16 cellular contexts compared by ENCODE assay signal in the genomic region with DNA sequence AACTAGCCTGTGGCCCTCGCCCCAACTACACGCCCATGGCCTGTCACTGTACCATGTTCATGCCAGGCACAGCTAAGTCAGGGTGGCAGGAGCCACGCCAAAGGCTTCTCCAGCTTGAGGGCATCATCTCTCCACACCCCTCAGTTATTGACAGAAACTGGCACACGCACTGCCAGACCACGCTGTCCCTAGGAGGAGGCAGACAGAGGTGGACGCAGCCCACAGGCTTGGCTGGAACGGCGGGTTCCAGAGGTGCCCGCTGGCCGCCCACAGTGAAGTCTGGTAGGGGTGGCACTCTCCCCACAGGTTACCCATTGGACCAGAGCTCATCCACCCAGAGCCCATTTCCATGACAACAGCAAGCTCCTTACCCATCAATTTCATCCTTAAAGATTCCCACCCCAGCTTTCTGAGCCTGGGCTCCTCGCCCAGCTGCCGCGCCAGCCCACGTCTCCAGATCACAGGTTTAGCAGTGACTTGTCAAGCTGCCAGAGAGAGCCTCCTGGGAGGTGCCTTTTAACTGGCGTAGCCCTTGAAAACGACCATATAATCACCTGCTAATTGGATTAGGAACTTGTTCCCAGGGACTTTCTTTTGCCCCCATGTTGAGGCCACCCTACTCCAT. TPM values are rescaled to one million over a fixed set of nuclear protein-coding genes. Genes with fewer than 3 reads are reported as not detected.
A peak's percentile ranks its signal among the peaks of the same experiment; 100 is the strongest.
DNase-seq lines count a peak whose midpoint lies in the region; ATAC-seq and TF ChIP-seq lines count a peak whose summit lies in the region.
"Had no signal": no experiment of that assay in that cellular context is flagged by ENCODE, and none has a peak within 500 bp of the region (broad histone marks: within the 10 kb centered on the region; RNA-seq: fewer than 3 reads in every experiment).

No MANE protein-coding gene starts in this region.

- ATAC-seq in GM21390 (IDR thresholded peaks at IDR 0.05; ENCODE audit: unreplicated experiment) (no peak), HG03460 (IDR thresholded peaks at IDR 0.05; ENCODE audit: unreplicated experiment) (no peak)

- H3K4me2 ChIP-seq in neural progenitor cell = no peak overlapping the region

- H3K27me3 Mint-ChIP-seq in neural progenitor cell (ENCODE audit: insufficient read depth, low read depth) = peaks cover 5% of the 10 kb centered on the region

- H2AFZ ChIP-seq in neural progenitor cell (replicated peaks) = no peak overlapping the region

- H3K27ac ChIP-seq in caudate nucleus (ENCODE audit: low read depth, low read length) (peak overlapping the region; percentile 80), neural progenitor cell (no peak overlapping the region)
- H3K27ac ChIP-seq: thoracic aorta had no signal

- DNase-seq in DMS79 treated with DMSO at 0.1 percent for 48 hours (lab: John Stamatoyannopoulos, UW) = peak; percentile 41
- DNase-seq in NCI-H2227 (lab: John Stamatoyannopoulos, UW; ENCODE audit: unreplicated experiment) = peak; percentile 73
- DNase-seq in caudate nucleus (lab: John Stamatoyannopoulos, UW) = peak in 39 of 61 donors; percentile 7 to 88 (median 56)
- DNase-seq in neural progenitor cell (ENCODE audit: low spot score) = peak; percentile 41
- DNase-seq in DMS53 (lab: John Stamatoyannopoulos, UW) = no peak
- DNase-seq in AG08396 (ENCODE audit: low spot score) = no peak
- DNase-seq: activated T-cell treated with anti-CD3 and anti-CD28 coated beads, Interleukin-2, amount 50 U/mL, for 48 hours; erythroblast; glutamatergic neuron; kidney glomerular epithelial cell; NCI-H446 treated with DMSO at 0.1 percent for 48 hours; RPMI8226 had no signal

- H3F3A ChIP-seq in neural progenitor cell (ENCODE audit: low read depth) = no peaks in the 10 kb centered on the region

- no peak overlapping the region for H3K27ac Mint-ChIP-seq in neural progenitor cell

- no peak overlapping the region for H3K4me3 Mint-ChIP-seq in neural progenitor cell

- H3K27me3 ChIP-seq in neural progenitor cell = no peaks in the 10 kb centered on the region

- peaks cover 2% of the 10 kb centered on the region for H3K9me3 Mint-ChIP-seq in neural progenitor cell

- peaks cover 27% of the 10 kb centered on the region for H3K4me1 Mint-ChIP-seq in neural progenitor cell

- H3K9ac ChIP-seq in neural progenitor cell = no peak overlapping the region

- H3K4me3 ChIP-seq in neural progenitor cell = no peak overlapping the region
- H3K4me3 ChIP-seq: thoracic aorta had no signal

- peaks cover 6% of the 10 kb centered on the region for H3K36me3 Mint-ChIP-seq in neural progenitor cell

- no peak for TF ChIP-seq CTCF in neural progenitor cell (IDR thresholded peaks at IDR 0.05)

- H3K9me3 ChIP-seq in neural progenitor cell (ENCODE audit: low read depth) = no peaks in the 10 kb centered on the region
- H3K9me3 ChIP-seq: thoracic aorta had no signal

- H3K4me1 ChIP-seq in neural progenitor cell = peaks cover 6% of the 10 kb centered on the region

- no peaks in the 10 kb centered on the region for H3K36me3 ChIP-seq in neural progenitor cell
- H3K36me3 ChIP-seq: thoracic aorta had no signal

- H3K79me2 ChIP-seq in neural progenitor cell (ENCODE audit: low read depth) = no peaks in the 10 kb centered on the region

- peaks cover 17% of the 10 kb centered on the region for H4K20me1 ChIP-seq in neural progenitor cell (ENCODE audit: low read depth)

RNA-seq across cellular contexts. Expression of gene RPRML, which starts 27.9 kb away (rescaled TPM):
- total RNA-seq in neural progenitor cell (ENCODE audit: low replicate concordance) = 0.65 TPM in 1 of 2 replicates, not detected in the other
- total RNA-seq: renal cortical epithelial cell, thoracic aorta had no signal

RNA-seq across cellular contexts. Expression of gene GOSR2, which starts 28.1 kb away (rescaled TPM):
- total RNA-seq in neural progenitor cell (ENCODE audit: low replicate concordance) = 29.2 and 33.6 TPM in 2 replicates

Comparison
In these comparisons a context has a peak if more than half of its experiments do, and no peak if none do; other contexts are left out.
1. DNase-seq: peak in DMS79 treated with DMSO at 0.1 percent for 48 hours (single experiment), NCI-H2227 (single experiment), caudate nucleus (39 of 61) and neural progenitor cell (single experiment); none in DMS53 (single experiment) and AG08396 (single experiment).